8 cellular contexts compared by ENCODE assay signal in genomic region chr6:141988954-141989705, GRCh38.
DNase-seq lines count a peak whose midpoint lies in the region; ATAC-seq lines count a peak whose summit lies in the region.

No MANE protein-coding gene starts in this region.

- H3K18ac ChIP-seq in mesenchymal stem cell (ENCODE audit: low read depth in 1 of 2, low read length in 2 of 2), result no peak overlapping the region

- no peak overlapping the region for H3K14ac ChIP-seq in mesenchymal stem cell (ENCODE audit: low read length in 2 of 2)

- no peak overlapping the region for H4K91ac ChIP-seq in mesenchymal stem cell (ENCODE audit: low read length)

- H2AFZ ChIP-seq in mesenchymal stem cell (ENCODE audit: low read depth, low read length), result no peak overlapping the region

- no peak overlapping the region for H3K23ac ChIP-seq in mesenchymal stem cell (ENCODE audit: low read length in 2 of 2)

- DNase-seq in activated T-cell treated with anti-CD3 and anti-CD28 coated beads for 48 hours (ENCODE audit: low read depth), result peak; percentile 7
- DNase-seq in activated T-cell treated with anti-CD3 and anti-CD28 coated beads for 4 hours, result no peak
- peak; percentile 74 for DNase-seq in HT1080 (ENCODE audit: low read depth)
- DNase-seq in SHP77 (lab: John Stamatoyannopoulos, UW), result peak; percentile 20 to 23
- DNase-seq in central memory CD8-positive, alpha-beta T cell (ENCODE audit: low spot score in 2 of 2), result no peak
- peak; percentile 78 for DNase-seq in mesenchymal stem cell
- no peak for DNase-seq in Ammon's horn (ENCODE audit: low spot score)

- H3K36me3 Mint-ChIP-seq in central memory CD8-positive, alpha-beta T cell (ENCODE audit: insufficient read depth), result no peaks in the 10 kb centered on the region

- peaks cover 13% of the 10 kb centered on the region for H3K27me3 Mint-ChIP-seq in central memory CD8-positive, alpha-beta T cell

- no peaks in the 10 kb centered on the region for H3K4me1 ChIP-seq in mesenchymal stem cell (ENCODE audit: control insufficient read depth, insufficient read depth, low read depth, low read length)

- no peak overlapping the region for H2BK5ac ChIP-seq in mesenchymal stem cell (ENCODE audit: low read depth, low read length, poor library complexity, severe bottlenecking)

- no peaks in the 10 kb centered on the region for H3K9me3 ChIP-seq in mesenchymal stem cell (ENCODE audit: control insufficient read depth, low read length)

- no peaks in the 10 kb centered on the region for H3K79me1 ChIP-seq in mesenchymal stem cell (replicated peaks; ENCODE audit: low read length, poor library complexity, severe bottlenecking)

- WGBS in mesenchymal stem cell, result no CpG with 5 or more reads among the region's 2 CpGs

- H2AK5ac ChIP-seq in mesenchymal stem cell (ENCODE audit: low read length, severe bottlenecking), result no peak overlapping the region

- H3K27ac Mint-ChIP-seq in central memory CD8-positive, alpha-beta T cell (ENCODE audit: low read depth), result no peak overlapping the region

- H3K4me3 ChIP-seq in mesenchymal stem cell (ENCODE audit: insufficient read depth in 1 of 2, low read depth in 1 of 2, low read length in 2 of 2), result no peak overlapping the region

- peak overlapping the region; percentile 23 for H3K9ac ChIP-seq in mesenchymal stem cell (ENCODE audit: low read length)

- H2BK120ac ChIP-seq in mesenchymal stem cell (ENCODE audit: low read depth, low read length), result no peak overlapping the region

- no peak overlapping the region for H3K4ac ChIP-seq in mesenchymal stem cell (ENCODE audit: low read depth in 1 of 2, low read length in 2 of 2)

- H3K27ac ChIP-seq in mesenchymal stem cell (ENCODE audit: low read length, poor library complexity, severe bottlenecking), result no peak overlapping the region

- H3K4me2 ChIP-seq in mesenchymal stem cell (ENCODE audit: low read length, poor library complexity, severe bottlenecking), result no peak overlapping the region

- no peak overlapping the region for H3K4me3 Mint-ChIP-seq in central memory CD8-positive, alpha-beta T cell

- no peaks in the 10 kb centered on the region for H3K4me1 Mint-ChIP-seq in central memory CD8-positive, alpha-beta T cell

- no peak overlapping the region for H4K8ac ChIP-seq in mesenchymal stem cell (ENCODE audit: low read length)

- H3K9me3 Mint-ChIP-seq in central memory CD8-positive, alpha-beta T cell, result no peaks in the 10 kb centered on the region

- H3K36me3 ChIP-seq in mesenchymal stem cell (ENCODE audit: control insufficient read depth in 1 of 2, insufficient read depth in 2 of 2, low read depth in 1 of 2, low read length in 2 of 2), result no peaks in the 10 kb centered on the region

- no peaks in the 10 kb centered on the region for H3K27me3 ChIP-seq in mesenchymal stem cell (ENCODE audit: control insufficient read depth in 1 of 2, insufficient read depth in 1 of 2, low read length in 2 of 2)

- no peak overlapping the region for H2BK15ac ChIP-seq in mesenchymal stem cell (ENCODE audit: low read depth, poor library complexity, severe bottlenecking)

- H2BK12ac ChIP-seq in mesenchymal stem cell (ENCODE audit: low read length in 2 of 2), result no peak overlapping the region

- peak; percentile 89 for ATAC-seq in GM21717 (IDR thresholded peaks at IDR 0.05; ENCODE audit: unreplicated experiment)
- peak; percentile 54 for ATAC-seq in central memory CD8-positive, alpha-beta T cell (replicated peaks; ENCODE audit: extremely low read depth, poor library complexity, severe bottlenecking)

Comparison
In these comparisons a context has a peak if more than half of its experiments do, and no peak if none do; other contexts are left out.
1. DNase-seq: peak in activated T-cell treated with anti-CD3 and anti-CD28 coated beads for 48 hours (single experiment), HT1080 (single experiment), SHP77 (2 of 2) and mesenchymal stem cell (single experiment); none in activated T-cell treated with anti-CD3 and anti-CD28 coated beads for 4 hours (single experiment), central memory CD8-positive, alpha-beta T cell (0 of 2) and Ammon's horn (single experiment).